Comparison of ENCODE assay signal across 1 cellular context in genomic region chr4:53477666-53478065, GRCh38.
TF ChIP-seq lines count a peak whose summit lies in the region.

No MANE protein-coding gene starts in this region.

TF ChIP-seq in H1, 55 proteins besides CTCF, POLR2A, EP300 and RAD21:
- no peak for TF ChIP-seq POLR2AphosphoS5 (IDR thresholded peaks at IDR 0.05; ENCODE audit: low read depth, low read length)
- TF ChIP-seq, protein P1, sequence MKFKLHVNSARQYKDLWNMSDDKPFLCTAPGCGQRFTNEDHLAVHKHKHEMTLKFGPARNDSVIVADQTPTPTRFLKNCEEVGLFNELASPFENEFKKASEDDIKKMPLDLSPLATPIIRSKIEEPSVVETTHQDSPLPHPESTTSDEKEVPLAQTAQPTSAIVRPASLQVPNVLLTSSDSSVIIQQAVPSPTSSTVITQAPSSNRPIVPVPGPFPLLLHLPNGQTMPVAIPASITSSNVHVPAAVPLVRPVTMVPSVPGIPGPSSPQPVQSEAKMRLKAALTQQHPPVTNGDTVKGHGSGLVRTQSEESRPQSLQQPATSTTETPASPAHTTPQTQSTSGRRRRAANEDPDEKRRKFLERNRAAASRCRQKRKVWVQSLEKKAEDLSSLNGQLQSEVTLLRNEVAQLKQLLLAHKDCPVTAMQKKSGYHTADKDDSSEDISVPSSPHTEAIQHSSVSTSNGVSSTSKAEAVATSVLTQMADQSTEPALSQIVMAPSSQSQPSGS (IDR thresholded peaks at IDR 0.05; ENCODE audit: low read length) = no peak
- no peak for TF ChIP-seq TBP (IDR thresholded peaks at IDR 0.05; ENCODE audit: low read depth, low read length)
- TF ChIP-seq SIRT6 (IDR thresholded peaks at IDR 0.05; ENCODE audit: low read length) = no peak
- TF ChIP-seq BRCA1 (IDR thresholded peaks at IDR 0.05; ENCODE audit: low read depth, low read length) = no peak
- no peak for TF ChIP-seq KDM5A (IDR thresholded peaks at IDR 0.05; ENCODE audit: low read length)
- TF ChIP-seq MAFK (IDR thresholded peaks at IDR 0.05; ENCODE audit: low read depth, low read length) = no peak
- TF ChIP-seq TEAD4 (IDR thresholded peaks at IDR 0.05; ENCODE audit: low read depth, low read length) = no peak
- no peak for TF ChIP-seq TCF12 (IDR thresholded peaks at IDR 0.05; ENCODE audit: low read depth, low read length)
- TF ChIP-seq CBX5 (IDR thresholded peaks at IDR 0.05; ENCODE audit: low read depth, low read length) = no peak
